8 cellular contexts compared by ENCODE assay signal in the genomic region with DNA sequence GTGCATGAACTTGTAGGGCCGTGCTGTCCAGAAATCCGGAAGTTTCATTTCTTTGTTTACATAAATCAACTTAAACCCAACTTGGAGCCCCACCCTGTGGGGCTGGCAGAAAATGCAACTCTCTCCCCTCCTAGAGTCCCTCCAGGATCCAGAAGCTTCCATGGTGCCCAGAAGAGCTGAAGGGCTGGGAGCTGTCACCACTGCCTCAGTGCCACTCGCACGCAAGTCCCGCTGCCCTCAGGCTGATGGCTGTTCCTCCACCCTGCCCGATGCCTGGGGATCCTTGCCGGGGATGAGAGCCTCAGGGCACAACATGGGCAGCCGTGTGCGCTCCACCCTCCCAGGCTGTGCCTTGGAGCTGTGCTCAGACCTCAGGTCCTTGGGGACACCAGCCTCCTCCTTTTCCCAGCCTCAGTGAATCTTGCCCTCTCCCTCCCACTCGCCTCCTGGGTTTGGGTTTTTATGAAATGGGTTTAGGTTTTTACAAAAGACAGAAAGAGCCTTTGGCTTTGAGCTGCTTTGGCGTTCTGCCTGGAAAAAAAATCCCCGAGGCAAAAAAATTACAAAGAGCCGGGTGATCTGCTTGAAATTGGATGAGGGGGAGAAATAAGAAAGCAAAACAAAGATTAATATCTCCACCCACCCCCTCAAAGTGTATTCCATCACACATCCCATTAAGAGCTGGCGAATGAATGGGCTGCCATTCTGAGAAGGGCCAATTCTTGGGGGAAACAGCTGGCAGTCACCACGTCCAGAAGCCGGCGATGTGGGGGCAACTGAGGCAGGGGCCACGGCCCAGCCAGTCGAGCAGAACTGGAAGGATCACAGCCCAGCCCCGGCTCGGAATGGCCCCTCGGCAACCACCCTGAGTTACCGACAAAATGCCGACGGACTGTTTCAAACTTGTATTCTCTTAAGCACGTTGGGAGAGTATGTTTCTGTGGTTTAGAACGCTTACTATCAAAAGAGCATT.
DNase-seq lines count a peak whose midpoint lies in the region; ATAC-seq and TF ChIP-seq lines count a peak whose summit lies in the region.
"Had no signal": no experiment of that assay in that cellular context is flagged by ENCODE, and none has a peak within 500 bp of the region (broad histone marks: within the 10 kb centered on the region; RNA-seq: fewer than 3 reads in every experiment).

No MANE protein-coding gene starts in this region.

- peak overlapping the region; percentile 51 for H3K27ac Mint-ChIP-seq in MCF 10A (ENCODE audit: low read depth, unreplicated experiment)
- no peak overlapping the region for H3K27ac Mint-ChIP-seq in CD8-positive, alpha-beta T cell

- POLR2A ChIA-PET in MCF 10A (lab: Yijun Ruan, JAX), result interaction anchor here (0.7 to 1.2 kb wide), 2 partner anchors 19 to 28 kb away, joined by 3 to 4 read pairs; no protein-coding TSS in a partner anchor
- POLR2A ChIA-PET in CD8-positive, alpha-beta T cell (lab: Charles Lee), result no interaction called here

- no peaks in the 10 kb centered on the region for H3K9me3 Mint-ChIP-seq in MCF 10A (ENCODE audit: unreplicated experiment)
- peaks cover 6% of the 10 kb centered on the region for H3K9me3 Mint-ChIP-seq in CD8-positive, alpha-beta T cell

- H3K4me3 ChIP-seq in LNCaP clone FGC (ENCODE audit: low read depth, low read length), result no peak overlapping the region
- peak overlapping the region; percentile 32 to 35 for H3K4me3 ChIP-seq in tibial artery
- no peak overlapping the region for H3K4me3 ChIP-seq in CD8-positive, alpha-beta T cell (ENCODE audit: low read depth, low read length)

- peak overlapping the region; percentile 28 for H3K4me3 Mint-ChIP-seq in MCF 10A (ENCODE audit: unreplicated experiment)
- H3K4me3 Mint-ChIP-seq in CD8-positive, alpha-beta T cell, result no peak overlapping the region

- H3K36me3 ChIP-seq in tibial artery, result no peaks in the 10 kb centered on the region
- no peaks in the 10 kb centered on the region for H3K36me3 ChIP-seq in CD8-positive, alpha-beta T cell (ENCODE audit: insufficient read depth, low read length)

- CTCF ChIA-PET in MCF 10A (lab: Yijun Ruan, JAX), result interaction anchor here (0.7 to 1.0 kb wide), 4 partner anchors 21 to 130 kb away, joined by 3 to 5 read pairs (median 3); no protein-coding TSS in a partner anchor
- CTCF ChIA-PET in CD8-positive, alpha-beta T cell (lab: Charles Lee), result no interaction called here

- ATAC-seq in CD8-positive, alpha-beta T cell, result no peak

- peaks cover 6% of the 10 kb centered on the region for H3K27me3 Mint-ChIP-seq in MCF 10A (ENCODE audit: insufficient read depth, unreplicated experiment)
- H3K27me3 Mint-ChIP-seq in CD8-positive, alpha-beta T cell (ENCODE audit: low read depth), result peaks cover 25% of the 10 kb centered on the region

- H3K27me3 ChIP-seq in tibial artery, result peaks cover 0 to 11% of the 10 kb centered on the region in 2 donors
- H3K27me3 ChIP-seq in CD8-positive, alpha-beta T cell (ENCODE audit: insufficient read depth, low read length), result no peaks in the 10 kb centered on the region

- H3K4me1 Mint-ChIP-seq in MCF 10A (ENCODE audit: insufficient read depth, unreplicated experiment), result peaks cover 9% of the 10 kb centered on the region
- no peaks in the 10 kb centered on the region for H3K4me1 Mint-ChIP-seq in CD8-positive, alpha-beta T cell (ENCODE audit: low read depth)

- peak overlapping the region; percentile 20 to 59 for H3K27ac ChIP-seq in tibial artery
- no peak overlapping the region for H3K27ac ChIP-seq in CD8-positive, alpha-beta T cell (ENCODE audit: low read depth, low read length)

- peaks cover 0 to 8% (median 3%) of the 10 kb centered on the region in 3 donors for H3K9me3 ChIP-seq in tibial artery
- no peaks in the 10 kb centered on the region for H3K9me3 ChIP-seq in CD8-positive, alpha-beta T cell (ENCODE audit: low read length)

- no peaks in the 10 kb centered on the region for H3K36me3 Mint-ChIP-seq in MCF 10A (ENCODE audit: insufficient read depth, unreplicated experiment)
- no peaks in the 10 kb centered on the region for H3K36me3 Mint-ChIP-seq in CD8-positive, alpha-beta T cell

- BruUV-seq in MCF 10A (replicated peaks; lab: Mats Ljungman, UMichigan), result no TSS peak

- TF ChIP-seq CTCF in LNCaP clone FGC (IDR thresholded peaks at IDR 0.05; ENCODE audit: control insufficient read depth, extremely low read depth, insufficient read depth) (0 out of 2 replicates have a peak, but pooled peaks have one; percentile 8), MCF 10A (IDR thresholded peaks at IDR 0.05; ENCODE audit: unreplicated experiment) (peak; percentile 39), tibial artery (IDR thresholded peaks at IDR 0.05) (no peak)
- TF ChIP-seq CTCF in CD8-positive, alpha-beta T cell (IDR thresholded peaks at IDR 0.05), result no peak

- intact Hi-C loops in MCF 10A (cut with micrococcal nuclease) (no loop called here), tibial artery (cut with DNase I; ENCODE audit: low total_unique reads) (no loop called here)
- intact Hi-C loops in CD8-positive, alpha-beta T cell (cut with DNase I, micrococcal nuclease), result no loop called here

- H3K4me1 ChIP-seq in tibial artery, result peaks cover 0 to 14% (median 4%) of the 10 kb centered on the region in 4 donors
- H3K4me1 ChIP-seq in CD8-positive, alpha-beta T cell (ENCODE audit: insufficient read depth, low read length), result no peaks in the 10 kb centered on the region

- DNase-seq in LNCaP clone FGC (ENCODE audit: low read depth) (no peak), MCF 10A (ENCODE audit: unreplicated experiment) (peak; percentile 62), iris pigment epithelial cell (ENCODE audit: low read depth) (peak; percentile 73), tibial artery (peak in 1 of 2 donors; percentile 69), germinal center (ENCODE audit: low spot score) (no peak), HuH-7 (ENCODE audit: low spot score) (no peak)
- no peak for DNase-seq in CD8-positive, alpha-beta T cell
- DNase-seq: SIG-M5 had no signal

Comparison
In these comparisons a context has a peak if more than half of its experiments do, and no peak if none do; other contexts are left out.
1. DNase-seq: peak in MCF 10A (single experiment) and iris pigment epithelial cell (single experiment); none in LNCaP clone FGC (single experiment), germinal center (single experiment), HuH-7 (single experiment) and CD8-positive, alpha-beta T cell (0 of 7).
2. H3K4me3 ChIP-seq: peak in tibial artery (2 of 2); none in LNCaP clone FGC (single experiment) and CD8-positive, alpha-beta T cell (single experiment).
3. CTCF ChIP-seq: peak in LNCaP clone FGC (single experiment) and MCF 10A (single experiment); none in tibial artery (0 of 2) and CD8-positive, alpha-beta T cell (single experiment).